In genomic region chr6:128508588-128509296, GRCh38 we compare ENCODE assay signal across 12 cellular contexts. TPM values are rescaled to one million over a fixed set of nuclear protein-coding genes. Genes with fewer than 3 reads are reported as not detected.
DNase-seq lines count a peak whose midpoint lies in the region; ATAC-seq and TF ChIP-seq lines count a peak whose summit lies in the region.
"Had no signal": no experiment of that assay in that cellular context is flagged by ENCODE, and none has a peak within 500 bp of the region (broad histone marks: within the 10 kb centered on the region; RNA-seq: fewer than 3 reads in every experiment).

No MANE protein-coding gene starts in this region.

- DNase-seq in LHCN-M2 (ENCODE audit: low read depth), result peak; percentile 92
- DNase-seq in cardiac fibroblast (ENCODE audit: low read depth in 2 of 2), result peak; percentile 84 to 98
- no peak for DNase-seq in GM13976 (ENCODE audit: low spot score)
- no peak for DNase-seq in SKM-1 treated with dmso at 0.1 percent for 144 hours (lab: John Stamatoyannopoulos, UW; ENCODE audit: unreplicated experiment)
- DNase-seq in activated CD8-positive, alpha-beta memory T cell treated with anti-CD3 and anti-CD28 coated beads, Interleukin-2, amount 50 U/mL, for 48 hours, result no peak
- DNase-seq: left lung; stimulated activated CD4-positive, alpha-beta T cell treated with anti-CD3 and anti-CD28 coated beads, Interleukin-1b, Interleukin-23, amount 100 ng/mL, for 48 hours; tibial artery had no signal

- H3K79me2 ChIP-seq in ACC112 (ENCODE audit: control insufficient read depth, insufficient read depth, low read length, unreplicated experiment), result peaks cover 45% of the 10 kb centered on the region

- no peaks in the 10 kb centered on the region for H3K27me3 ChIP-seq in ACC112 (ENCODE audit: insufficient read depth, low read length)
- H3K27me3 ChIP-seq in layer of hippocampus (ENCODE audit: control insufficient read depth, insufficient read depth, low read length), result no peaks in the 10 kb centered on the region
- H3K27me3 ChIP-seq: BLaER1, left lung, tibial artery had no signal

- no peak overlapping the region for H2AFZ ChIP-seq in ACC112 (ENCODE audit: low read length, unreplicated experiment)

- in situ Hi-C loops in GM13976 (cut with MboI; ENCODE audit: low sequenced_read_pairs, unreplicated experiment), result no loop called here

- H3K27ac ChIP-seq in ACC112 (ENCODE audit: low read depth, low read length) (peak overlapping the region; percentile 85), layer of hippocampus (ENCODE audit: low read depth, low read length) (peak overlapping the region; percentile 74)
- H3K27ac ChIP-seq: BLaER1, left lung had no signal

- TF ChIP-seq CTCF in cardiac fibroblast (IDR thresholded peaks at IDR 0.05; ENCODE audit: low read depth, low read length) (no peak), GM13976 (IDR thresholded peaks at IDR 0.05; ENCODE audit: borderline replicate concordance, control extremely low read depth, extremely low read depth, insufficient read depth, missing control alignments) (no peak)

- H3K4me3 ChIP-seq in ACC112 (ENCODE audit: low read depth, low read length) (peak overlapping the region; percentile 6; the same call in 1 of the 2 replicates), cardiac fibroblast (replicated peaks in 1 of 2; ENCODE audit: low read depth in 2 of 2, low read length in 2 of 2) (peak overlapping the region in 1 of 2 donors; percentile 5)
- H3K4me3 ChIP-seq: BLaER1, left lung, tibial artery had no signal

- peaks cover 66% of the 10 kb centered on the region for H3K4me1 ChIP-seq in ACC112 (ENCODE audit: control insufficient read depth, insufficient read depth, low read length, unreplicated experiment)

- no peak for ATAC-seq in HG03139 (IDR thresholded peaks at IDR 0.05; ENCODE audit: unreplicated experiment)
- ATAC-seq: left lung had no signal

- no peaks in the 10 kb centered on the region for H3K36me3 ChIP-seq in ACC112 (ENCODE audit: insufficient read depth, low read length)
- H3K36me3 ChIP-seq: BLaER1, left lung, tibial artery had no signal

RNA-seq across cellular contexts. Expression of gene PTPRK, which starts 11.7 kb away (rescaled TPM):
- total RNA-seq in LHCN-M2 (2014; rRNA removed), result 41.7 and 50.9 TPM in 2 replicates
- polyA plus RNA-seq in LHCN-M2 (2012), result 23.2 TPM

Comparison
In these comparisons a context has a peak if more than half of its experiments do, and no peak if none do; other contexts are left out.
1. DNase-seq: peak in LHCN-M2 (single experiment) and cardiac fibroblast (2 of 2); none in GM13976 (single experiment), SKM-1 treated with dmso at 0.1 percent for 144 hours (single experiment) and activated CD8-positive, alpha-beta memory T cell treated with anti-CD3 and anti-CD28 coated beads, Interleukin-2, amount 50 U/mL, for 48 hours (single experiment).